Comparison of ENCODE assay signal across 28 cellular contexts in the genomic region with DNA sequence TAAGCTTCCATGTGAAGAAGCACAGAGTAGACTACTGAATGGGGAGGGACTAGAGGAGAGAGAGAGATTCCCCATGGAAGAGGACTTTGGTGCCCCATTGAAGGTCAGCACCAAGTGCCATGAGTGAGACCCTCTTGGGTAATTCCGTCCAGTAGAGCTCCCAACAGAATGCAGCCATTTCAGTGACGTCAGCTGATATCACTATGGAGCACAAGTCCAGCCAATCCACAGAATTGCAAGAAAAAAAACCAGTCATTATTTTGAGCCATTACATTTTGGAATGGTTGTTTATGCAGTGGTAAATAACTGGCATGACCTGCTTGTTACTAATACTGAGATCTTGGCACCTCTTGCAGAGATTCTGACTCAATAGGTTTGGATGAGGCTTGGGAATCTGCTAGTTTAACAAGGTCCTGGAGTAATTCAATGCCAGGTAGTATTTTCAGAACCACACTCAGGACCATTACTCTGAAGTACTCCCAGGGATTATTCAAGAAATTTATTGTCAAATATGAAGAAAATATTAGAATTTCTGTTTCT. TPM values are rescaled to one million over a fixed set of nuclear protein-coding genes. Genes with fewer than 3 reads are reported as not detected.
"Had no signal": no experiment of that assay in that cellular context is flagged by ENCODE, and none has a peak within 500 bp of the region (broad histone marks: within the 10 kb centered on the region; RNA-seq: fewer than 3 reads in every experiment).

No MANE protein-coding gene starts in this region.

- H3K4me2 ChIP-seq: smooth muscle cell had no signal

- H3K36me3 ChIP-seq: ascending aorta, brain microvascular endothelial cell, esophagus squamous epithelium, ovary, stomach, thyroid gland, upper lobe of left lung, vagina, WERI-Rb-1 had no signal

- H3K27me3 ChIP-seq: ascending aorta, brain microvascular endothelial cell, esophagus squamous epithelium, ovary, stomach, thyroid gland, upper lobe of left lung, vagina had no signal

- DNase-seq: activated CD4-positive, alpha-beta memory T cell treated with anti-CD3 and anti-CD28 coated beads, Interleukin-2, amount 10 ng/mL, durations not matched to agents 7 days and 5 days; activated CD4-positive, alpha-beta T cell treated with anti-CD3 and anti-CD28 coated beads for 48 hours; activated CD8-positive, alpha-beta memory T cell treated with anti-CD3 and anti-CD28 coated beads, Interleukin-2, amount 50 U/mL, for 48 hours; activated gamma-delta T cell; activated naive CD4-positive, alpha-beta T cell treated with anti-CD3 and anti-CD28 coated beads, Interleukin-2, amount 10 ng/mL, durations not matched to agents 7 days and 5 days; activated naive CD8-positive, alpha-beta T cell treated with anti-CD3 and anti-CD28 coated beads, Interleukin-2, amount 10 ng/mL, durations not matched to agents 7 days and 5 days; activated T-cell treated with anti-CD3 and anti-CD28 coated beads, Interleukin-2, amount 50 U/mL, for 24 hours; brain microvascular endothelial cell; central memory CD4-positive, alpha-beta T cell; esophagus squamous epithelium; left cardiac atrium; left ventricle myocardium superior; naive B cell; nephron progenitor cell; ovary; stimulated activated CD4-positive, alpha-beta T cell treated with anti-CD3 and anti-CD28 coated beads, Interleukin-15, amount 100 ng/mL, for 24 hours; stimulated activated CD4-positive, alpha-beta T cell treated with anti-CD3 and anti-CD28 coated beads, Interleukin-2, amount 100 ng/mL, for 24 hours; stimulated activated naive B cell treated with anti-CD40 and anti-IgM and Interleukin-4, amounts not matched to agents 10 μg/mL and 1 μg/mL and 100 μg/mL, for 72 hours; stomach; T-helper 9 cell; thyroid gland; WERI-Rb-1 had no signal

- H3K9me3 ChIP-seq: ascending aorta, esophagus squamous epithelium, ovary, stomach, thyroid gland, upper lobe of left lung, vagina had no signal

- H3K27ac ChIP-seq: ascending aorta, brain microvascular endothelial cell, esophagus squamous epithelium, ovary, stomach, thyroid gland, upper lobe of left lung, vagina, WERI-Rb-1 had no signal

- H3K4me1 ChIP-seq: ascending aorta, esophagus squamous epithelium, stomach, thyroid gland, upper lobe of left lung, vagina had no signal

- H3K4me3 ChIP-seq: ascending aorta, esophagus squamous epithelium, ovary, smooth muscle cell, stomach, thyroid gland, upper lobe of left lung, vagina had no signal

RNA-seq across cellular contexts. Expression of gene SP8, which starts 52.6 kb away (rescaled TPM):
- total RNA-seq: activated CD4-positive, alpha-beta memory T cell treated with anti-CD3 and anti-CD28 coated beads, Interleukin-2, amount 10 ng/mL, durations not matched to agents 7 days and 5 days; activated naive CD8-positive, alpha-beta T cell treated with anti-CD3 and anti-CD28 coated beads, Interleukin-2, amount 10 ng/mL, durations not matched to agents 7 days and 5 days; ascending aorta; esophagus squamous epithelium; left cardiac atrium; left ventricle myocardium superior; lung microvascular endothelial cell; mesothelial cell of epicardium; smooth muscle cell; stomach; thyroid gland; upper lobe of left lung had no signal
- polyA plus RNA-seq: ovary, smooth muscle cell, stomach had no signal
